Comparison of ENCODE assay signal across 1 cellular context in the genomic region with DNA sequence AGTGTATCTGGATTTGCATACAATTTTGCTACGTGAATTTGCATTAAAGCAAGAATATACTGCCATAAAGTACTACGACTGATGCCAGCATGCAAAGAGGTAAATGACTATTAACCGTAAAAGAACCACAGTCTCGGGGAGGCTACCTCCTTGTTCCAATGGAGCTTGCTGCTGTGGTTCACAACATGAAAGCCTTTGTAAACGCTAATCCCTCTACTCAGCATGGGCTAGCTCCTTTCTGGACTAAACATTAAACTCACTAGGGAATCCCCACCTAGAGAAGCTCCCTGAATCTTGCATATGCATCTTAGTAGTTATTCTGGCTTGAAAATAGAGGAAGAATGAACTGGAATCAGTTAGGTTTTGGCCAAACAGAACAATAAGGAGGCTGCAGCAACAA.
TF ChIP-seq lines count a peak whose summit lies in the region.

No MANE protein-coding gene starts in this region.

TF ChIP-seq in H1, 55 proteins besides CTCF, POLR2A, EP300 and RAD21:
- TF ChIP-seq BCL11A (IDR thresholded peaks at IDR 0.05; ENCODE audit: low read depth in 2 of 2, low read length in 2 of 2) (peak in 1 of 2 experiments; percentile 69), POU5F1 (IDR thresholded peaks at IDR 0.05; ENCODE audit: low read depth, low read length) (peak; percentile 69; the same call in 1 of the 2 replicates), MAFK (IDR thresholded peaks at IDR 0.05; ENCODE audit: low read depth, low read length) (no peak), NANOG (IDR thresholded peaks at IDR 0.05; ENCODE audit: insufficient read depth, low read depth, low read length, poor library complexity, severe bottlenecking) (peak; percentile 68), YY1 (IDR thresholded peaks at IDR 0.05; ENCODE audit: low read depth, low read length) (peak; percentile 67), SP1 (IDR thresholded peaks at IDR 0.05; ENCODE audit: low read depth, low read length) (peak; percentile 54; the same call in 1 of the 2 replicates), HDAC2 (IDR thresholded peaks at IDR 0.05; ENCODE audit: borderline replicate concordance in 1 of 2, low read depth in 2 of 2, low read length in 2 of 2) (peak; percentile 61 to 98; a peak in 3 of 4 replicates), KDM5A (IDR thresholded peaks at IDR 0.05; ENCODE audit: low read length) (no peak), EGR1 (IDR thresholded peaks at IDR 0.05; ENCODE audit: borderline replicate concordance, low read depth, low read length) (no peak), TAF7 (optimal IDR thresholded peaks at IDR 0.05; ENCODE audit: borderline replicate concordance, low read depth, low read length) (no peak), TEAD4 (IDR thresholded peaks at IDR 0.05; ENCODE audit: low read depth, low read length) (peak; percentile 11; the same call in 1 of the 2 replicates), TCF12 (IDR thresholded peaks at IDR 0.05; ENCODE audit: low read depth, low read length) (0 out of 2 replicates have a peak, but pooled peaks have one; percentile 6), HDAC6 (IDR thresholded peaks at IDR 0.05; ENCODE audit: low read depth, low read length) (no peak)
- TF ChIP-seq, protein P1, sequence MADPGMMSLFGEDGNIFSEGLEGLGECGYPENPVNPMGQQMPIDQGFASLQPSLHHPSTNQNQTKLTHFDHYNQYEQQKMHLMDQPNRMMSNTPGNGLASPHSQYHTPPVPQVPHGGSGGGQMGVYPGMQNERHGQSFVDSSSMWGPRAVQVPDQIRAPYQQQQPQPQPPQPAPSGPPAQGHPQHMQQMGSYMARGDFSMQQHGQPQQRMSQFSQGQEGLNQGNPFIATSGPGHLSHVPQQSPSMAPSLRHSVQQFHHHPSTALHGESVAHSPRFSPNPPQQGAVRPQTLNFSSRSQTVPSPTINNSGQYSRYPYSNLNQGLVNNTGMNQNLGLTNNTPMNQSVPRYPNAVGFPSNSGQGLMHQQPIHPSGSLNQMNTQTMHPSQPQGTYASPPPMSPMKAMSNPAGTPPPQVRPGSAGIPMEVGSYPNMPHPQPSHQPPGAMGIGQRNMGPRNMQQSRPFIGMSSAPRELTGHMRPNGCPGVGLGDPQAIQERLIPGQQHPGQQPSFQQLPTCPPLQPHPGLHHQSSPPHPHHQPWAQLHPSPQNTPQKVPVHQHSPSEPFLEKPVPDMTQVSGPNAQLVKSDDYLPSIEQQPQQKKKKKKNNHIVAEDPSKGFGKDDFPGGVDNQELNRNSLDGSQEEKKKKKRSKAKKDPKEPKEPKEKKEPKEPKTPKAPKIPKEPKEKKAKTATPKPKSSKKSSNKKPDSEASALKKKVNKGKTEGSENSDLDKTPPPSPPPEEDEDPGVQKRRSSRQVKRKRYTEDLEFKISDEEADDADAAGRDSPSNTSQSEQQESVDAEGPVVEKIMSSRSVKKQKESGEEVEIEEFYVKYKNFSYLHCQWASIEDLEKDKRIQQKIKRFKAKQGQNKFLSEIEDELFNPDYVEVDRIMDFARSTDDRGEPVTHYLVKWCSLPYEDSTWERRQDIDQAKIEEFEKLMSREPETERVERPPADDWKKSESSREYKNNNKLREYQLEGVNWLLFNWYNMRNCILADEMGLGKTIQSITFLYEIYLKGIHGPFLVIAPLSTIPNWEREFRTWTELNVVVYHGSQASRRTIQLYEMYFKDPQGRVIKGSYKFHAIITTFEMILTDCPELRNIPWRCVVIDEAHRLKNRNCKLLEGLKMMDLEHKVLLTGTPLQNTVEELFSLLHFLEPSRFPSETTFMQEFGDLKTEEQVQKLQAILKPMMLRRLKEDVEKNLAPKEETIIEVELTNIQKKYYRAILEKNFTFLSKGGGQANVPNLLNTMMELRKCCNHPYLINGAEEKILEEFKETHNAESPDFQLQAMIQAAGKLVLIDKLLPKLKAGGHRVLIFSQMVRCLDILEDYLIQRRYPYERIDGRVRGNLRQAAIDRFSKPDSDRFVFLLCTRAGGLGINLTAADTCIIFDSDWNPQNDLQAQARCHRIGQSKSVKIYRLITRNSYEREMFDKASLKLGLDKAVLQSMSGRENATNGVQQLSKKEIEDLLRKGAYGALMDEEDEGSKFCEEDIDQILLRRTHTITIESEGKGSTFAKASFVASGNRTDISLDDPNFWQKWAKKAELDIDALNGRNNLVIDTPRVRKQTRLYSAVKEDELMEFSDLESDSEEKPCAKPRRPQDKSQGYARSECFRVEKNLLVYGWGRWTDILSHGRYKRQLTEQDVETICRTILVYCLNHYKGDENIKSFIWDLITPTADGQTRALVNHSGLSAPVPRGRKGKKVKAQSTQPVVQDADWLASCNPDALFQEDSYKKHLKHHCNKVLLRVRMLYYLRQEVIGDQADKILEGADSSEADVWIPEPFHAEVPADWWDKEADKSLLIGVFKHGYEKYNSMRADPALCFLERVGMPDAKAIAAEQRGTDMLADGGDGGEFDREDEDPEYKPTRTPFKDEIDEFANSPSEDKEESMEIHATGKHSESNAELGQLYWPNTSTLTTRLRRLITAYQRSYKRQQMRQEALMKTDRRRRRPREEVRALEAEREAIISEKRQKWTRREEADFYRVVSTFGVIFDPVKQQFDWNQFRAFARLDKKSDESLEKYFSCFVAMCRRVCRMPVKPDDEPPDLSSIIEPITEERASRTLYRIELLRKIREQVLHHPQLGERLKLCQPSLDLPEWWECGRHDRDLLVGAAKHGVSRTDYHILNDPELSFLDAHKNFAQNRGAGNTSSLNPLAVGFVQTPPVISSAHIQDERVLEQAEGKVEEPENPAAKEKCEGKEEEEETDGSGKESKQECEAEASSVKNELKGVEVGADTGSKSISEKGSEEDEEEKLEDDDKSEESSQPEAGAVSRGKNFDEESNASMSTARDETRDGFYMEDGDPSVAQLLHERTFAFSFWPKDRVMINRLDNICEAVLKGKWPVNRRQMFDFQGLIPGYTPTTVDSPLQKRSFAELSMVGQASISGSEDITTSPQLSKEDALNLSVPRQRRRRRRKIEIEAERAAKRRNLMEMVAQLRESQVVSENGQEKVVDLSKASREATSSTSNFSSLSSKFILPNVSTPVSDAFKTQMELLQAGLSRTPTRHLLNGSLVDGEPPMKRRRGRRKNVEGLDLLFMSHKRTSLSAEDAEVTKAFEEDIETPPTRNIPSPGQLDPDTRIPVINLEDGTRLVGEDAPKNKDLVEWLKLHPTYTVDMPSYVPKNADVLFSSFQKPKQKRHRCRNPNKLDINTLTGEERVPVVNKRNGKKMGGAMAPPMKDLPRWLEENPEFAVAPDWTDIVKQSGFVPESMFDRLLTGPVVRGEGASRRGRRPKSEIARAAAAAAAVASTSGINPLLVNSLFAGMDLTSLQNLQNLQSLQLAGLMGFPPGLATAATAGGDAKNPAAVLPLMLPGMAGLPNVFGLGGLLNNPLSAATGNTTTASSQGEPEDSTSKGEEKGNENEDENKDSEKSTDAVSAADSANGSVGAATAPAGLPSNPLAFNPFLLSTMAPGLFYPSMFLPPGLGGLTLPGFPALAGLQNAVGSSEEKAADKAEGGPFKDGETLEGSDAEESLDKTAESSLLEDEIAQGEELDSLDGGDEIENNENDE (IDR thresholded peaks at IDR 0.05; ENCODE audit: insufficient replicate concordance, low read length), result peak; percentile 84
